In the genomic region with DNA sequence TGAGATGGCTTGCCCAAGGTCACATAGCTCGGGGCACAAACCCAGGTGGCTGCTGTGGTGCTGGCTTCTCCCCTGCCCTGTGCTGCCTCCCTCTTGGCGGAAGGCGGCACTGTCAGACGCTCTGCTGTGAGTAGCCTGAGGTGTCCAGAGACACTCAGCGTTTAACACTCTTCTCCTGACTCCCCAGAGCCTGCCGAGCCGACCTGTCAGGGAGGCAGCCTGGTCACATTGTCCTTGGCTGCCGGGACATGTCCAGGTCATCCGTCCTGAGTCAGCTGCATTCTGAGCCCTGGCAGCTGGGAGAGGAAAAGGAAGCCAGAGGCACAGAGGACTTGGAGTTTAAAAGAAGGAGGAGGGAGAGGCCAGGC, we compare ENCODE assay signal across 11 cellular contexts. TPM values are rescaled to one million over a fixed set of nuclear protein-coding genes. Genes with fewer than 3 reads are reported as not detected.
DNase-seq lines count a peak whose midpoint lies in the region; ATAC-seq, FAIRE-seq and TF ChIP-seq lines count a peak whose summit lies in the region.
"Had no signal": no experiment of that assay in that cellular context is flagged by ENCODE, and none has a peak within 500 bp of the region (broad histone marks: within the 10 kb centered on the region; RNA-seq: fewer than 3 reads in every experiment).

No MANE protein-coding gene starts in this region.

- dilution Hi-C loops in keratinocyte (cut with MboI; ENCODE audit: extremely low pct_ligation_motif_present, low sequenced_read_pairs), result no loop called here

- H3K27me3 ChIP-seq in keratinocyte (ENCODE audit: control insufficient read depth, extremely low read depth, insufficient read depth, low read length) (no peaks in the 10 kb centered on the region), ascending aorta (no peaks in the 10 kb centered on the region)

- FAIRE-seq in keratinocyte (lab: Jason Lieb, UNC), result peak; percentile 84

- H3K27ac ChIP-seq in 22Rv1, result peak overlapping the region; percentile 75
- H3K27ac ChIP-seq in keratinocyte (ENCODE audit: control insufficient read depth, insufficient read depth, low read length), result no peak overlapping the region
- no peak overlapping the region for H3K27ac ChIP-seq in ascending aorta

- no peak overlapping the region for H3K4me2 ChIP-seq in keratinocyte (ENCODE audit: control insufficient read depth, extremely low read depth, insufficient read depth, low read depth, low read length)

- H3K36me3 Mint-ChIP-seq in brain, result no peaks in the 10 kb centered on the region

- H3K9me1 ChIP-seq in keratinocyte (ENCODE audit: control insufficient read depth, extremely low read depth, insufficient read depth, low read length), result no peaks in the 10 kb centered on the region

- H3K36me3 ChIP-seq in keratinocyte (ENCODE audit: control insufficient read depth in 2 of 2, extremely low read depth in 1 of 2, insufficient read depth in 2 of 2, low read length in 2 of 2) (no peaks in the 10 kb centered on the region), ascending aorta (no peaks in the 10 kb centered on the region)

- H3K4me3 Mint-ChIP-seq in brain, result peak overlapping the region in 1 of 5 experiments; percentile 23

- H3K4me1 Mint-ChIP-seq in brain, result peaks cover 55% of the 10 kb centered on the region

- peaks cover 19% of the 10 kb centered on the region for H3K4me1 ChIP-seq in keratinocyte (ENCODE audit: control insufficient read depth, extremely low read depth, insufficient read depth, low read length)
- no peaks in the 10 kb centered on the region for H3K4me1 ChIP-seq in ascending aorta

- H4K20me1 ChIP-seq in keratinocyte (ENCODE audit: control insufficient read depth, extremely low read depth, insufficient read depth, low read length), result peaks cover 4% of the 10 kb centered on the region

- no peaks in the 10 kb centered on the region for H3K79me2 ChIP-seq in keratinocyte (ENCODE audit: control insufficient read depth, insufficient read depth, low read length)

- TF ChIP-seq CTCF in 22Rv1 (IDR thresholded peaks at IDR 0.05) (peak; percentile 44; the same call in 1 of the 2 replicates), brain (conservative IDR thresholded peaks at IDR 0.05) (no peak), keratinocyte (optimal IDR thresholded peaks at IDR 0.05 in 1 of 3, IDR thresholded peaks at IDR 0.05 in 1 of 3, conservative IDR thresholded peaks at IDR 0.05 in 1 of 3; ENCODE audit: extremely low read depth in 1 of 3, insufficient read depth in 2 of 3, low read length in 3 of 3) (peak; percentile 54 to 89 (median 81)), ascending aorta (IDR thresholded peaks at IDR 0.05) (no peak)

- DNase-seq in HT-29 (ENCODE audit: low spot score) (peak; percentile 57), keratinocyte (ENCODE audit: low read depth, low spot score) (peak; percentile 44), ascending aorta (ENCODE audit: low spot score in 2 of 2) (no peak), globus pallidus (ENCODE audit: low spot score) (no peak), NCI-H774 (lab: John Stamatoyannopoulos, UW) (no peak)
- DNase-seq: activated naive CD4-positive, alpha-beta T cell; NCI-H524 treated with DMSO at 0.1 percent for 48 hours had no signal

- intact Hi-C loops in ascending aorta (cut with DNase I), result no loop called here

- H3K4me3 ChIP-seq in keratinocyte (ENCODE audit: control insufficient read depth in 2 of 3, extremely low read depth in 1 of 3, insufficient read depth in 2 of 3, low read depth in 1 of 3, low read length in 3 of 3), result no peak overlapping the region
- H3K4me3 ChIP-seq in ascending aorta, result no peak overlapping the region

- no peak overlapping the region for H2AFZ ChIP-seq in keratinocyte (ENCODE audit: control insufficient read depth, low read length)

- ATAC-seq in GM21723 (IDR thresholded peaks at IDR 0.05; ENCODE audit: unreplicated experiment), result no peak

- peaks cover 9% of the 10 kb centered on the region for H3K27me3 Mint-ChIP-seq in brain

- peak overlapping the region; percentile 59 to 93 (median 85) for H3K27ac Mint-ChIP-seq in brain

- no peaks in the 10 kb centered on the region for H3K9me3 Mint-ChIP-seq in brain

- H3K9ac ChIP-seq in keratinocyte (ENCODE audit: control insufficient read depth, extremely low read depth, insufficient read depth, low read length), result no peak overlapping the region

- H3K9me3 ChIP-seq in keratinocyte (ENCODE audit: control insufficient read depth, low read depth, low read length), result no peaks in the 10 kb centered on the region
- H3K9me3 ChIP-seq in ascending aorta, result no peaks in the 10 kb centered on the region

RNA-seq across cellular contexts. Expression of a gene that starts 4.7 kb away (rescaled TPM):
- not detected in 2 replicates for total RNA-seq in HT-29 (2014; rRNA removed; shearing (Covaris generic))
- not detected for polyA plus RNA-seq in brain (ENCODE audit: insufficient read depth, low read depth, low replicate concordance)
- polyA plus RNA-seq in keratinocyte, result not detected in 3 replicates
- polyA plus RNA-seq in keratinocyte (2011; ENCODE audit: low read depth), result not detected
- polyA plus RNA-seq in keratinocyte (2011; cell fraction: cytosol; rRNA removed), result not detected in 2 replicates
- polyA plus RNA-seq in keratinocyte (2011; cell fraction: nucleus; rRNA removed), result 0.05 and 0.22 TPM in 2 replicates
- polyA plus RNA-seq in keratinocyte (2012; ENCODE audit: low replicate concordance), result not detected in 2 replicates
- 0.36 to 0.38 TPM in 2 of 3 replicates, not detected in the other for polyA minus RNA-seq in keratinocyte
- polyA minus RNA-seq in keratinocyte (2011; cell fraction: cytosol; rRNA and poly(A)+ RNA removed), result not detected
- polyA minus RNA-seq in keratinocyte (2011; cell fraction: nucleus; rRNA and poly(A)+ RNA removed), result 0.21 and 0.31 TPM in 2 replicates
- not detected for total RNA-seq in ascending aorta

RNA-seq across cellular contexts. Expression of a gene that starts 9.1 kb away (rescaled TPM):
- 0.13 and 0.25 TPM in 2 replicates for total RNA-seq in HT-29 (2014; rRNA removed; shearing (Covaris generic))
- polyA plus RNA-seq in brain (ENCODE audit: insufficient read depth, low read depth, low replicate concordance) (2.1 TPM), keratinocyte (0.03 TPM in 1 of 3 replicates, not detected in the others)
- polyA plus RNA-seq in keratinocyte (2011; ENCODE audit: low read depth), result not detected
- polyA plus RNA-seq in keratinocyte (2011; cell fraction: cytosol; rRNA removed), result not detected in 2 replicates
- polyA plus RNA-seq in keratinocyte (2011; cell fraction: nucleus; rRNA removed), result 0.13 and 0.27 TPM in 2 replicates
- polyA plus RNA-seq in keratinocyte (2012; ENCODE audit: low replicate concordance), result 0.18 TPM in 1 of 2 replicates, not detected in the other
- polyA minus RNA-seq in keratinocyte, result not detected in 3 replicates
- polyA minus RNA-seq in keratinocyte (2011; cell fraction: cytosol; rRNA and poly(A)+ RNA removed), result not detected
- polyA minus RNA-seq in keratinocyte (2011; cell fraction: nucleus; rRNA and poly(A)+ RNA removed), result not detected in 2 replicates
- not detected for total RNA-seq in ascending aorta
- total RNA-seq: H4 had no signal

RNA-seq across cellular contexts. Expression of a gene that starts 25.6 kb away (rescaled TPM):
- total RNA-seq in HT-29 (2014; rRNA removed; shearing (Covaris generic)), result 96.4 and 97.0 TPM in 2 replicates
- polyA plus RNA-seq in brain (ENCODE audit: insufficient read depth, low read depth, low replicate concordance) (25.2 TPM), keratinocyte (12.0 to 26.4 TPM (median 16.5 TPM) in 3 replicates)
- 30.4 TPM for polyA plus RNA-seq in keratinocyte (2011; ENCODE audit: low read depth)
- 12.2 and 14.8 TPM in 2 replicates for polyA plus RNA-seq in keratinocyte (2011; cell fraction: cytosol; rRNA removed)
- 84.1 and 86.4 TPM in 2 replicates for polyA plus RNA-seq in keratinocyte (2011; cell fraction: nucleus; rRNA removed)
- 17.7 and 48.6 TPM in 2 replicates for polyA plus RNA-seq in keratinocyte (2012; ENCODE audit: low replicate concordance)
- polyA minus RNA-seq in keratinocyte, result 8.8 to 21.0 TPM (median 19.1 TPM) in 3 replicates
- polyA minus RNA-seq in keratinocyte (2011; cell fraction: cytosol; rRNA and poly(A)+ RNA removed), result 10.6 TPM
- 10.8 and 11.5 TPM in 2 replicates for polyA minus RNA-seq in keratinocyte (2011; cell fraction: nucleus; rRNA and poly(A)+ RNA removed)
- 54.0 TPM for total RNA-seq in ascending aorta

RNA-seq across cellular contexts. Expression of a gene that starts 35.5 kb away (rescaled TPM):
- total RNA-seq in HT-29 (2014; rRNA removed; shearing (Covaris generic)), result 54.7 and 60.2 TPM in 2 replicates
- polyA plus RNA-seq in brain (ENCODE audit: insufficient read depth, low read depth, low replicate concordance), result 66.2 TPM
- 14.9 to 41.5 TPM (median 17.2 TPM) in 3 replicates for polyA plus RNA-seq in keratinocyte
- 16.8 TPM for polyA plus RNA-seq in keratinocyte (2011; ENCODE audit: low read depth)
- 19.4 and 37.7 TPM in 2 replicates for polyA plus RNA-seq in keratinocyte (2011; cell fraction: cytosol; rRNA removed)
- 40.0 and 50.1 TPM in 2 replicates for polyA plus RNA-seq in keratinocyte (2011; cell fraction: nucleus; rRNA removed)
- 38.6 and 52.8 TPM in 2 replicates for polyA plus RNA-seq in keratinocyte (2012; ENCODE audit: low replicate concordance)
- polyA minus RNA-seq in keratinocyte, result 22.1 to 111 TPM (median 39.2 TPM) in 3 replicates
- 47.0 TPM for polyA minus RNA-seq in keratinocyte (2011; cell fraction: cytosol; rRNA and poly(A)+ RNA removed)
- polyA minus RNA-seq in keratinocyte (2011; cell fraction: nucleus; rRNA and poly(A)+ RNA removed), result 26.1 and 28.3 TPM in 2 replicates
- 31.0 TPM for total RNA-seq in ascending aorta

RNA-seq across cellular contexts. Expression of a gene that starts 55.8 kb away (rescaled TPM):
- total RNA-seq in HT-29 (2014; rRNA removed; shearing (Covaris generic)), result 45.6 and 57.4 TPM in 2 replicates
- 70.3 TPM for polyA plus RNA-seq in brain (ENCODE audit: insufficient read depth, low read depth, low replicate concordance)
- 72.8 to 114 TPM (median 83.5 TPM) in 3 replicates for polyA plus RNA-seq in keratinocyte
- 14.4 TPM for polyA plus RNA-seq in keratinocyte (2011; ENCODE audit: low read depth)
- 78.6 and 111 TPM in 2 replicates for polyA plus RNA-seq in keratinocyte (2011; cell fraction: cytosol; rRNA removed)
- 132 and 147 TPM in 2 replicates for polyA plus RNA-seq in keratinocyte (2011; cell fraction: nucleus; rRNA removed)
- polyA plus RNA-seq in keratinocyte (2012; ENCODE audit: low replicate concordance), result 58.0 and 72.4 TPM in 2 replicates
- polyA minus RNA-seq in keratinocyte, result 147 to 181 TPM (median 180 TPM) in 3 replicates
- 136 TPM for polyA minus RNA-seq in keratinocyte (2011; cell fraction: cytosol; rRNA and poly(A)+ RNA removed)
- polyA minus RNA-seq in keratinocyte (2011; cell fraction: nucleus; rRNA and poly(A)+ RNA removed), result 79.8 and 97.4 TPM in 2 replicates
- 90.8 TPM for total RNA-seq in ascending aorta

Comparison
In these comparisons a context has a peak if more than half of its experiments do, and no peak if none do; other contexts are left out.
1. CTCF ChIP-seq: peak in 22Rv1 (single experiment) and keratinocyte (3 of 3); none in brain (0 of 2) and ascending aorta (0 of 3).
2. DNase-seq: peak in HT-29 (single experiment) and keratinocyte (single experiment); none in ascending aorta (0 of 2), globus pallidus (single experiment) and NCI-H774 (single experiment).